5 cellular contexts compared by ENCODE assay signal in the genomic region with DNA sequence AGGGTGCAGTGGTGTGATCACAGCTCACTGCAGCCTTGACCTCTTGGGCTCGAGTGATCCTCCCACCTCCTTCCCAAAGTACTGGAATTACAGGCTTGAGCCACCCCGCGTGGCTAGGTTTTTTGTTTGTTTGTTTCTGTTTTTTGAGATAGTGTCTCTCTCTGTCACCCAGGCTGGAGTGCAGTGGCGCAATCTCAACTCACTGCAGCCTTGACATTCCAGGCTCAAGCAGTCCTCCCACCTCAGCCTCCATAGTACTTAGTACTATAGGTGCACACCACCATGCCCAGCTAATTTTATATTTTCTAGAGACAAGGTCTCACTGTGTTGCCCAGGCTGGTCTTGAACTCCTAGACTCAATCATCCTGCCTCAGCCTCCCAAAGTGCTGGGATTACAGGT. TPM values are rescaled to one million over a fixed set of nuclear protein-coding genes. Genes with fewer than 3 reads are reported as not detected.
"Had no signal": no experiment of that assay in that cellular context is flagged by ENCODE, and none has a peak within 500 bp of the region (broad histone marks: within the 10 kb centered on the region; RNA-seq: fewer than 3 reads in every experiment).

No MANE protein-coding gene starts in this region.

RNA-seq across cellular contexts. Expression of a gene that starts 47.6 kb away (rescaled TPM):
- total RNA-seq: HT-29, HT1080, IMR-90, K562 had no signal
- polyA plus RNA-seq: IgD-negative memory B cell, IMR-90, K562 had no signal
